Comparison of ENCODE assay signal across 10 cellular contexts in the genomic region with DNA sequence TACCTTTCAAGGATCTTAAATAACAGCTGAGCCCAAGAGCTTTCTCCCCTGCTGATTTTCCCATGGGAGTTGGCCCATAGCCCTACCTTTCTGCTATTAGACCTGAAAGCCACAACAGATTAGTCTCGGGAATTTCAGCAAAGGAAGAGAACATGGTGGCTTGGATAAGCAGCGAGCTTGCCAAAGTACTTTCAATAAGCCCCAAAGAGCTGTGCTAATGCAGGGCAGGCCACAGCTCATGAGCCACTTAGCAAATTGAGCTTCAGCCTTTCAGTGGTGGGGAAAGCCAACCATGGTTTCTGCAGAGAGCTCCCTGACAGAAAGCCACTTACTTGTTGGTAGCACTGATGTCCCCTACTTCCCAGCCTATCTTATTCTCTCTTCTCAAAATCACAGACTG.
"Had no signal": no experiment of that assay in that cellular context is flagged by ENCODE, and none has a peak within 500 bp of the region (broad histone marks: within the 10 kb centered on the region; RNA-seq: fewer than 3 reads in every experiment).

No MANE protein-coding gene starts in this region.

- H3K4me1 ChIP-seq: HAP-1 had no signal

- H3K4me3 ChIP-seq: GM23248, HAP-1 had no signal

- ATAC-seq: HCT116, HepG2 had no signal

- H3K4me1 Mint-ChIP-seq: IgD-negative memory B cell had no signal

- H3K9me3 Mint-ChIP-seq: HFFc6 had no signal

- DNase-seq: GM23248, GOT3, H7, HFFc6, KBM-7 had no signal

- H3K27ac Mint-ChIP-seq: HFFc6, IgD-negative memory B cell had no signal

- H3K27me3 Mint-ChIP-seq: IgD-negative memory B cell had no signal

- H3K36me3 Mint-ChIP-seq: IgD-negative memory B cell had no signal

- H3K36me3 ChIP-seq: HAP-1 had no signal

- H3K4me3 Mint-ChIP-seq: HFFc6, IgD-negative memory B cell had no signal

- H3K27ac ChIP-seq: GM23248, HL-60 had no signal

- H3K9me3 ChIP-seq: HAP-1 had no signal
